In genomic region chr9:33024126-33024965, GRCh38 we compare ENCODE assay signal across 8 cellular contexts. TPM values are rescaled to one million over a fixed set of nuclear protein-coding genes. Genes with fewer than 3 reads are reported as not detected.
DNase-seq lines count a peak whose midpoint lies in the region; ATAC-seq, FAIRE-seq and TF ChIP-seq lines count a peak whose summit lies in the region.

No MANE protein-coding gene starts in this region.

- BruUV-seq in HepG2 (replicated peaks; lab: Mats Ljungman, UMichigan) = no TSS peak

- no peaks in the 10 kb centered on the region for H3K9me3 ChIP-seq in OCI-LY1 (ENCODE audit: low read length)
- no peaks in the 10 kb centered on the region for H3K9me3 ChIP-seq in HepG2 (ENCODE audit: low read length)

- H2AFZ ChIP-seq in OCI-LY1 (ENCODE audit: low read length) (no peak overlapping the region), HepG2 (ENCODE audit: low read length) (no peak overlapping the region)

- no peak for ATAC-seq in central memory CD8-positive, alpha-beta T cell (replicated peaks; ENCODE audit: extremely low read depth, poor library complexity, severe bottlenecking)
- peak; percentile 35 for ATAC-seq in HepG2
- peak; percentile 5 for ATAC-seq in stimulated activated naive CD8-positive, alpha-beta T cell treated with anti-CD3 and anti-CD28 coated beads, Interleukin-15, Interleukin-2, amounts not matched to agents 100 U/mL and 50 U/mL, for 24 hours

- H3K4me3 ChIP-seq in OCI-LY1 (ENCODE audit: low read depth, low read length, poor library complexity, severe bottlenecking) = peak overlapping the region; percentile 95
- H3K4me3 ChIP-seq in HepG2 (replicated peaks in 1 of 3; ENCODE audit: insufficient read depth in 1 of 3, low read depth in 2 of 3, low read length in 3 of 3) = peak overlapping the region; percentile 98 to 100 (median 100)

- no peak for TF ChIP-seq CTCF in OCI-LY1 (IDR thresholded peaks at IDR 0.05; ENCODE audit: low read length)
- no peak for TF ChIP-seq CTCF in HepG2 (CRISPR knock-in tag; IDR thresholded peaks at IDR 0.05)

- H3K9me2 ChIP-seq in OCI-LY1 (ENCODE audit: low read depth, low read length) = no peaks in the 10 kb centered on the region

- 21% methylated on average over 24 of the region's 33 CpGs for WGBS in HepG2 (ENCODE audit: low lambda C conversion rate)

- H3K27ac ChIP-seq in OCI-LY1 (ENCODE audit: low read depth, low read length, poor library complexity, severe bottlenecking) = peak overlapping the region; percentile 68
- H3K27ac ChIP-seq in HepG2 (ENCODE audit: extremely low read length, insufficient read depth, low read length) = peak overlapping the region; percentile 96

- H3K36me3 Mint-ChIP-seq in central memory CD8-positive, alpha-beta T cell (ENCODE audit: insufficient read depth) = peaks cover 51% of the 10 kb centered on the region

- H3F3A ChIP-seq in OCI-LY1 (ENCODE audit: insufficient read depth, low read length) = no peaks in the 10 kb centered on the region

- H3K27me3 ChIP-seq in OCI-LY1 (ENCODE audit: insufficient read depth, low read length) (no peaks in the 10 kb centered on the region), HepG2 (ENCODE audit: control insufficient read depth in 1 of 2, insufficient read depth in 2 of 2, low read length in 2 of 2) (no peaks in the 10 kb centered on the region; a peak in 2 of 5 replicates)

- TF ChIP-seq EP300 in HepG2 (IDR thresholded peaks at IDR 0.05; ENCODE audit: low read depth in 2 of 2, low read length in 2 of 2) (no peak), HepG2 (CRISPR knock-in tag; IDR thresholded peaks at IDR 0.05; ENCODE audit: borderline replicate concordance) (no peak)

- peaks cover 61% of the 10 kb centered on the region for H3K4me1 Mint-ChIP-seq in central memory CD8-positive, alpha-beta T cell

- intact Hi-C loops in HepG2 (cut with micrococcal nuclease; ENCODE audit: unreplicated experiment) = loop anchor here (2.0 kb wide), 1 partner anchor 24 kb away; the partner anchor contains the start of gene APTX

- CTCF ChIA-PET in HepG2 (lab: Yijun Ruan, JAX; ENCODE audit: low intra/inter-chr PET ratio, low total read pairs) = no interaction called here

- H3K4me1 ChIP-seq in OCI-LY1 (ENCODE audit: insufficient read depth, low read length, severe bottlenecking) (peaks cover 54% of the 10 kb centered on the region), HepG2 (ENCODE audit: insufficient read depth, low read length) (peaks cover 56% of the 10 kb centered on the region)

- POLR2A ChIA-PET in HepG2 (lab: Yijun Ruan, JAX) = interaction anchor here (0.6 to 3.3 kb wide), 28 partner anchors 8 to 1133 kb away, joined by 3 to 38 read pairs (median 5); partner anchors contain the start of genes ACO1, APTX, B4GALT1 and BAG1

- H4K20me1 ChIP-seq in OCI-LY1 (ENCODE audit: insufficient read depth, low read length) (0 out of 2 replicates have a peak, but pooled peaks cover 3% of the 10 kb centered on the region), HepG2 (ENCODE audit: insufficient read depth, low read length) (peaks cover 35% of the 10 kb centered on the region)

- no peak for TF ChIP-seq POLR2A in HepG2 (IDR thresholded peaks at IDR 0.05; ENCODE audit: insufficient read depth in 1 of 2, low read depth in 2 of 2, low read length in 2 of 2)

- H3K36me3 ChIP-seq in OCI-LY1 (ENCODE audit: insufficient read depth, low read length) (peaks cover 71% of the 10 kb centered on the region), HepG2 (replicated peaks in 1 of 2; ENCODE audit: control insufficient read depth in 1 of 2, insufficient read depth in 2 of 2, low read length in 2 of 2) (peaks cover 7 to 14% of the 10 kb centered on the region in 2 experiments; a peak in 4 of 5 replicates)

- no peak for FAIRE-seq in HepG2 (lab: Jason Lieb, UNC)

- TF ChIP-seq RAD21 in HepG2 (CRISPR knock-in tag; IDR thresholded peaks at IDR 0.05) = no peak

- peaks cover 86% of the 10 kb centered on the region for H3K79me2 ChIP-seq in OCI-LY1 (ENCODE audit: insufficient read depth, low read length)
- peaks cover 74% of the 10 kb centered on the region for H3K79me2 ChIP-seq in HepG2 (ENCODE audit: insufficient read depth, low read length)

- peak; percentile 64 for DNase-seq in activated naive CD4-positive, alpha-beta T cell treated with Interleukin-2 at 50 U/mL for 16 hours
- DNase-seq in activated naive CD4-positive, alpha-beta T cell treated with anti-CD3 and anti-CD28 coated beads, Interleukin-2, amount 50 U/mL, for 16 hours = no peak
- no peak for DNase-seq in central memory CD8-positive, alpha-beta T cell (ENCODE audit: low spot score in 2 of 2)
- DNase-seq in HepG2 (ENCODE audit: low spot score) (peak; percentile 16), retina (no peak), AG08396 (ENCODE audit: low spot score) (no peak)
- DNase-seq in stimulated activated naive CD8-positive, alpha-beta T cell treated with anti-CD3 and anti-CD28 coated beads, Interleukin-15, Interleukin-2, amounts not matched to agents 100 U/mL and 50 U/mL, for 24 hours = no peak

- in situ Hi-C loops in HepG2 (cut with HindIII; ENCODE audit: extremely low pct_ligation_motif_present, low pct_unique_long_range_greater_than_20kb) = no loop called here

- H3K4me3 Mint-ChIP-seq in central memory CD8-positive, alpha-beta T cell = peak overlapping the region; percentile 89

- H3K27me3 Mint-ChIP-seq in central memory CD8-positive, alpha-beta T cell = no peaks in the 10 kb centered on the region

- peak overlapping the region; percentile 98 for H3K9ac ChIP-seq in OCI-LY1 (ENCODE audit: low read length)
- peak overlapping the region; percentile 100 for H3K9ac ChIP-seq in HepG2 (ENCODE audit: insufficient read depth, low read depth, low read length)

- no peaks in the 10 kb centered on the region for H3K9me3 Mint-ChIP-seq in central memory CD8-positive, alpha-beta T cell

- H3K4me2 ChIP-seq in OCI-LY1 (ENCODE audit: low read length) = peak overlapping the region; percentile 93
- H3K4me2 ChIP-seq in HepG2 (ENCODE audit: low read depth, low read length) = peak overlapping the region; percentile 92

- H3K27ac Mint-ChIP-seq in central memory CD8-positive, alpha-beta T cell (ENCODE audit: low read depth) = peak overlapping the region; percentile 93

RNA-seq across cellular contexts. Expression of gene DNAJA1, which starts 0.7 kb away (rescaled TPM):
- total RNA-seq in HepG2 (2016; rRNA removed; fragmentation: Illumina TruSeq; extraction: Trizol) = 306 and 476 TPM in 2 replicates
- total RNA-seq in HepG2 (2016; cell fraction: cytosol; rRNA removed; fragmentation: Illumina TruSeq; extraction: Trizol; ENCODE audit: low read depth) = 42.9 and 56.4 TPM in 2 replicates
- 309 and 474 TPM in 2 replicates for total RNA-seq in HepG2 (2016; cell fraction: insoluble cytoplasmic fraction; rRNA removed; fragmentation: Illumina TruSeq; extraction: Trizol)
- total RNA-seq in HepG2 (2016; cell fraction: membrane; rRNA removed; fragmentation: Illumina TruSeq; extraction: Trizol) = 79.1 and 92.3 TPM in 2 replicates
- 126 TPM in 2 replicates for total RNA-seq in HepG2 (2016; cell fraction: nucleus; rRNA removed; fragmentation: Illumina TruSeq; extraction: Trizol)
- 95.9 and 102 TPM in 2 replicates for polyA plus RNA-seq in HepG2 (2011; rRNA removed)
- polyA plus RNA-seq in HepG2 (2011; cell fraction: cytosol; rRNA removed) = 43.2 and 82.0 TPM in 2 replicates
- 19.9 and 31.3 TPM in 2 replicates for polyA plus RNA-seq in HepG2 (2011; cell fraction: nucleus; rRNA removed)
- 102 and 153 TPM in 2 replicates for polyA plus RNA-seq in HepG2 (2012)
- polyA plus RNA-seq in HepG2 (2016; cell fraction: cytosol; fragmentation: Illumina TruSeq; extraction: Trizol; ENCODE audit: low read depth) = 26.1 and 28.0 TPM in 2 replicates
- polyA plus RNA-seq in HepG2 (2016; cell fraction: insoluble cytoplasmic fraction; fragmentation: Illumina TruSeq; extraction: Trizol; ENCODE audit: low read depth) = 484 and 519 TPM in 2 replicates
- 42.3 and 49.5 TPM in 2 replicates for polyA plus RNA-seq in HepG2 (2016; cell fraction: membrane; fragmentation: Illumina TruSeq; extraction: Trizol; ENCODE audit: low read depth)
- 166 and 181 TPM in 2 replicates for polyA plus RNA-seq in HepG2 (2016; cell fraction: nucleus; fragmentation: Illumina TruSeq; extraction: Trizol; ENCODE audit: insufficient read depth, low read depth)
- polyA minus RNA-seq in HepG2 (2011; rRNA and poly(A)+ RNA removed; ENCODE audit: low replicate concordance) = 73.7 and 236 TPM in 2 replicates
- polyA minus RNA-seq in HepG2 (2011; cell fraction: cytosol; rRNA and poly(A)+ RNA removed) = 80.4 and 96.1 TPM in 2 replicates
- 51.5 and 96.6 TPM in 2 replicates for polyA minus RNA-seq in HepG2 (2011; cell fraction: nucleus; rRNA and poly(A)+ RNA removed)

RNA-seq across cellular contexts. Expression of gene APTX, which starts 22.9 kb away (rescaled TPM):
- total RNA-seq in HepG2 (2016; rRNA removed; fragmentation: Illumina TruSeq; extraction: Trizol) = 44.9 and 54.0 TPM in 2 replicates
- total RNA-seq in HepG2 (2016; cell fraction: cytosol; rRNA removed; fragmentation: Illumina TruSeq; extraction: Trizol; ENCODE audit: low read depth) = 13.8 and 14.5 TPM in 2 replicates
- 42.9 and 56.1 TPM in 2 replicates for total RNA-seq in HepG2 (2016; cell fraction: insoluble cytoplasmic fraction; rRNA removed; fragmentation: Illumina TruSeq; extraction: Trizol)
- total RNA-seq in HepG2 (2016; cell fraction: membrane; rRNA removed; fragmentation: Illumina TruSeq; extraction: Trizol) = 24.3 and 24.9 TPM in 2 replicates
- total RNA-seq in HepG2 (2016; cell fraction: nucleus; rRNA removed; fragmentation: Illumina TruSeq; extraction: Trizol) = 26.7 and 27.1 TPM in 2 replicates
- polyA plus RNA-seq in HepG2 (2011; rRNA removed) = 22.4 and 23.1 TPM in 2 replicates
- polyA plus RNA-seq in HepG2 (2011; cell fraction: cytosol; rRNA removed) = 13.4 and 19.6 TPM in 2 replicates
- polyA plus RNA-seq in HepG2 (2011; cell fraction: nucleus; rRNA removed) = 14.2 and 19.9 TPM in 2 replicates
- 27.9 and 33.6 TPM in 2 replicates for polyA plus RNA-seq in HepG2 (2012)
- 10.1 and 11.8 TPM in 2 replicates for polyA plus RNA-seq in HepG2 (2016; cell fraction: cytosol; fragmentation: Illumina TruSeq; extraction: Trizol; ENCODE audit: low read depth)
- 53.4 and 56.9 TPM in 2 replicates for polyA plus RNA-seq in HepG2 (2016; cell fraction: insoluble cytoplasmic fraction; fragmentation: Illumina TruSeq; extraction: Trizol; ENCODE audit: low read depth)
- polyA plus RNA-seq in HepG2 (2016; cell fraction: membrane; fragmentation: Illumina TruSeq; extraction: Trizol; ENCODE audit: low read depth) = 20.0 and 20.3 TPM in 2 replicates
- polyA plus RNA-seq in HepG2 (2016; cell fraction: nucleus; fragmentation: Illumina TruSeq; extraction: Trizol; ENCODE audit: insufficient read depth, low read depth) = 42.2 and 47.7 TPM in 2 replicates
- 14.2 and 29.7 TPM in 2 replicates for polyA minus RNA-seq in HepG2 (2011; rRNA and poly(A)+ RNA removed; ENCODE audit: low replicate concordance)
- polyA minus RNA-seq in HepG2 (2011; cell fraction: cytosol; rRNA and poly(A)+ RNA removed) = 7.2 and 11.6 TPM in 2 replicates
- polyA minus RNA-seq in HepG2 (2011; cell fraction: nucleus; rRNA and poly(A)+ RNA removed) = 34.4 and 47.7 TPM in 2 replicates

RNA-seq across cellular contexts. Expression of gene SMU1, which starts 52.1 kb away (rescaled TPM):
- total RNA-seq in HepG2 (2016; rRNA removed; fragmentation: Illumina TruSeq; extraction: Trizol) = 36.6 and 51.5 TPM in 2 replicates
- 3.1 and 3.9 TPM in 2 replicates for total RNA-seq in HepG2 (2016; cell fraction: cytosol; rRNA removed; fragmentation: Illumina TruSeq; extraction: Trizol; ENCODE audit: low read depth)
- 36.2 and 50.8 TPM in 2 replicates for total RNA-seq in HepG2 (2016; cell fraction: insoluble cytoplasmic fraction; rRNA removed; fragmentation: Illumina TruSeq; extraction: Trizol)
- 8.5 and 9.5 TPM in 2 replicates for total RNA-seq in HepG2 (2016; cell fraction: membrane; rRNA removed; fragmentation: Illumina TruSeq; extraction: Trizol)
- 17.2 and 19.0 TPM in 2 replicates for total RNA-seq in HepG2 (2016; cell fraction: nucleus; rRNA removed; fragmentation: Illumina TruSeq; extraction: Trizol)
- 12.4 and 12.9 TPM in 2 replicates for polyA plus RNA-seq in HepG2 (2011; rRNA removed)
- polyA plus RNA-seq in HepG2 (2011; cell fraction: cytosol; rRNA removed) = 7.3 and 9.6 TPM in 2 replicates
- 4.2 and 5.2 TPM in 2 replicates for polyA plus RNA-seq in HepG2 (2011; cell fraction: nucleus; rRNA removed)
- 10.5 and 14.2 TPM in 2 replicates for polyA plus RNA-seq in HepG2 (2012)
- polyA plus RNA-seq in HepG2 (2016; cell fraction: cytosol; fragmentation: Illumina TruSeq; extraction: Trizol; ENCODE audit: low read depth) = 1.4 and 1.8 TPM in 2 replicates
- polyA plus RNA-seq in HepG2 (2016; cell fraction: insoluble cytoplasmic fraction; fragmentation: Illumina TruSeq; extraction: Trizol; ENCODE audit: low read depth) = 30.6 and 31.7 TPM in 2 replicates
- polyA plus RNA-seq in HepG2 (2016; cell fraction: membrane; fragmentation: Illumina TruSeq; extraction: Trizol; ENCODE audit: low read depth) = 2.9 and 3.4 TPM in 2 replicates
- 15.2 TPM in 2 replicates for polyA plus RNA-seq in HepG2 (2016; cell fraction: nucleus; fragmentation: Illumina TruSeq; extraction: Trizol; ENCODE audit: insufficient read depth, low read depth)
- polyA minus RNA-seq in HepG2 (2011; rRNA and poly(A)+ RNA removed; ENCODE audit: low replicate concordance) = 13.5 and 23.0 TPM in 2 replicates
- polyA minus RNA-seq in HepG2 (2011; cell fraction: cytosol; rRNA and poly(A)+ RNA removed) = 13.7 and 17.2 TPM in 2 replicates
- polyA minus RNA-seq in HepG2 (2011; cell fraction: nucleus; rRNA and poly(A)+ RNA removed) = 13.6 and 16.0 TPM in 2 replicates

Comparison
In these comparisons a context has a peak if more than half of its experiments do, and no peak if none do; other contexts are left out.
1. DNase-seq: peak in activated naive CD4-positive, alpha-beta T cell treated with Interleukin-2 at 50 U/mL for 16 hours (single experiment) and HepG2 (single experiment); none in activated naive CD4-positive, alpha-beta T cell treated with anti-CD3 and anti-CD28 coated beads, Interleukin-2, amount 50 U/mL, for 16 hours (single experiment), central memory CD8-positive, alpha-beta T cell (0 of 2), stimulated activated naive CD8-positive, alpha-beta T cell treated with anti-CD3 and anti-CD28 coated beads, Interleukin-15, Interleukin-2, amounts not matched to agents 100 U/mL and 50 U/mL, for 24 hours (single experiment), retina (single experiment) and AG08396 (single experiment).